ENCODE assay signal across 1 cellular context in the genomic region with DNA sequence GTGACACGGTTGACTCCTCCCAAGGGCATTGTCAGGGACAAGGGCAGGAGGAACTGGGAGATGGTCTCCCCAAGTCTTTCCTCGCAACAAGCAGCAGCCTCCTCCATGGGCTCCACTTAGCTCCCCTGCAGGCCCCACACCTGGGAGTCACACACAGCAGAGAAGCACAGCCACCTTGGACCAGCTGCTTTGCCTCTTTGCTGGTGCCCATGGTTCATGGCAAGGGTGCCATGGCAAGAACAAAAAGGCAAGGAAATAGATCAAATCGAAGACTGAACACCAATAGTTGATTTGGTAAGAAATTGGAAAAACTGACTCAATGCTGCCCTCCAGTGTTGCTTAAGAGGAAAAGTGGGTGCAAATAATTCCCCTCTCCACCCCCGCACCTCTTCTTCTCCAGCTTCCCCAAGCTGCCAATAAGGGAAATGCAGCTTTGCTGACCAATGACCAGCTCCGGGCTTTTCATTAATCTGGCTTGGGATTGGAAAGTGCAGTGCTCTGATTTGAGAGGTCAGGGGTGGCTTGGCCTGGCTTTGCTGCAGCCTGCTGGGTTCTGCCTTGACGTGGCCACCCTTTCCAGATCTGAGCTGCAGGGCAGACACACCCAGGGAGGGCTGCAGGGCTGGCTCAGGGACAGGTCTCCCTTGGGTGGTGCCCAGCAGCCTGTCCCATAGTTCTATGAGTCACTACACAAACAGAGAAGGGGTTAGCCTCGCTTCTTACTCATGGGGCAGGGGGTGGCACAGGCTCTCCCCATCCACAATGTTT.
TF ChIP-seq lines count a peak whose summit lies in the region.

No MANE protein-coding gene starts in this region.

TF ChIP-seq in GM12878, 131 proteins besides CTCF, POLR2A, EP300 and RAD21 (continued from another document and continues in another):
- TF ChIP-seq, protein P1, sequence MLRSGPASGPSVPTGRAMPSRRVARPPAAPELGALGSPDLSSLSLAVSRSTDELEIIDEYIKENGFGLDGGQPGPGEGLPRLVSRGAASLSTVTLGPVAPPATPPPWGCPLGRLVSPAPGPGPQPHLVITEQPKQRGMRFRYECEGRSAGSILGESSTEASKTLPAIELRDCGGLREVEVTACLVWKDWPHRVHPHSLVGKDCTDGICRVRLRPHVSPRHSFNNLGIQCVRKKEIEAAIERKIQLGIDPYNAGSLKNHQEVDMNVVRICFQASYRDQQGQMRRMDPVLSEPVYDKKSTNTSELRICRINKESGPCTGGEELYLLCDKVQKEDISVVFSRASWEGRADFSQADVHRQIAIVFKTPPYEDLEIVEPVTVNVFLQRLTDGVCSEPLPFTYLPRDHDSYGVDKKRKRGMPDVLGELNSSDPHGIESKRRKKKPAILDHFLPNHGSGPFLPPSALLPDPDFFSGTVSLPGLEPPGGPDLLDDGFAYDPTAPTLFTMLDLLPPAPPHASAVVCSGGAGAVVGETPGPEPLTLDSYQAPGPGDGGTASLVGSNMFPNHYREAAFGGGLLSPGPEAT (IDR thresholded peaks at IDR 0.05; ENCODE audit: low read depth): no peak
- no peak for TF ChIP-seq JUNB (IDR thresholded peaks at IDR 0.05)
- TF ChIP-seq HDAC6 (IDR thresholded peaks at IDR 0.05; ENCODE audit: unreplicated experiment): no peak
- TF ChIP-seq MTA3 (IDR thresholded peaks at IDR 0.05; ENCODE audit: borderline replicate concordance, low read length): no peak
- TF ChIP-seq ZBED1 (IDR thresholded peaks at IDR 0.05; ENCODE audit: borderline replicate concordance): no peak
- TF ChIP-seq, protein P2, sequence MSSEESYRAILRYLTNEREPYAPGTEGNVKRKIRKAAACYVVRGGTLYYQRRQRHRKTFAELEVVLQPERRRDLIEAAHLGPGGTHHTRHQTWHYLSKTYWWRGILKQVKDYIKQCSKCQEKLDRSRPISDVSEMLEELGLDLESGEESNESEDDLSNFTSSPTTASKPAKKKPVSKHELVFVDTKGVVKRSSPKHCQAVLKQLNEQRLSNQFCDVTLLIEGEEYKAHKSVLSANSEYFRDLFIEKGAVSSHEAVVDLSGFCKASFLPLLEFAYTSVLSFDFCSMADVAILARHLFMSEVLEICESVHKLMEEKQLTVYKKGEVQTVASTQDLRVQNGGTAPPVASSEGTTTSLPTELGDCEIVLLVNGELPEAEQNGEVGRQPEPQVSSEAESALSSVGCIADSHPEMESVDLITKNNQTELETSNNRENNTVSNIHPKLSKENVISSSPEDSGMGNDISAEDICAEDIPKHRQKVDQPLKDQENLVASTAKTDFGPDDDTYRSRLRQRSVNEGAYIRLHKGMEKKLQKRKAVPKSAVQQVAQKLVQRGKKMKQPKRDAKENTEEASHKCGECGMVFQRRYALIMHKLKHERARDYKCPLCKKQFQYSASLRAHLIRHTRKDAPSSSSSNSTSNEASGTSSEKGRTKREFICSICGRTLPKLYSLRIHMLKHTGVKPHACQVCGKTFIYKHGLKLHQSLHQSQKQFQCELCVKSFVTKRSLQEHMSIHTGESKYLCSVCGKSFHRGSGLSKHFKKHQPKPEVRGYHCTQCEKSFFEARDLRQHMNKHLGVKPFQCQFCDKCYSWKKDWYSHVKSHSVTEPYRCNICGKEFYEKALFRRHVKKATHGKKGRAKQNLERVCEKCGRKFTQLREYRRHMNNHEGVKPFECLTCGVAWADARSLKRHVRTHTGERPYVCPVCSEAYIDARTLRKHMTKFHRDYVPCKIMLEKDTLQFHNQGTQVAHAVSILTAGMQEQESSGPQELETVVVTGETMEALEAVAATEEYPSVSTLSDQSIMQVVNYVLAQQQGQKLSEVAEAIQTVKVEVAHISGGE (CRISPR knock-in tag; IDR thresholded peaks at IDR 0.05): no peak
- TF ChIP-seq KDM1A (IDR thresholded peaks at IDR 0.05; ENCODE audit: borderline replicate concordance): no peak
- TF ChIP-seq SMAD5 (IDR thresholded peaks at IDR 0.05; ENCODE audit: low read depth): no peak
- no peak for TF ChIP-seq PML (IDR thresholded peaks at IDR 0.05; ENCODE audit: low read length)
- TF ChIP-seq NR2F1 (conservative IDR thresholded peaks at IDR 0.05): no peak
- TF ChIP-seq, protein P3, sequence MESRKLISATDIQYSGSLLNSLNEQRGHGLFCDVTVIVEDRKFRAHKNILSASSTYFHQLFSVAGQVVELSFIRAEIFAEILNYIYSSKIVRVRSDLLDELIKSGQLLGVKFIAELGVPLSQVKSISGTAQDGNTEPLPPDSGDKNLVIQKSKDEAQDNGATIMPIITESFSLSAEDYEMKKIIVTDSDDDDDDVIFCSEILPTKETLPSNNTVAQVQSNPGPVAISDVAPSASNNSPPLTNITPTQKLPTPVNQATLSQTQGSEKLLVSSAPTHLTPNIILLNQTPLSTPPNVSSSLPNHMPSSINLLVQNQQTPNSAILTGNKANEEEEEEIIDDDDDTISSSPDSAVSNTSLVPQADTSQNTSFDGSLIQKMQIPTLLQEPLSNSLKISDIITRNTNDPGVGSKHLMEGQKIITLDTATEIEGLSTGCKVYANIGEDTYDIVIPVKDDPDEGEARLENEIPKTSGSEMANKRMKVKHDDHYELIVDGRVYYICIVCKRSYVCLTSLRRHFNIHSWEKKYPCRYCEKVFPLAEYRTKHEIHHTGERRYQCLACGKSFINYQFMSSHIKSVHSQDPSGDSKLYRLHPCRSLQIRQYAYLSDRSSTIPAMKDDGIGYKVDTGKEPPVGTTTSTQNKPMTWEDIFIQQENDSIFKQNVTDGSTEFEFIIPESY (IDR thresholded peaks at IDR 0.05): no peak
- peak; percentile 60 to 67; a peak in 3 of 4 replicates for TF ChIP-seq IKZF2 (IDR thresholded peaks at IDR 0.05)
- TF ChIP-seq HCFC1 (IDR thresholded peaks at IDR 0.05; ENCODE audit: low read length): no peak
- TF ChIP-seq, protein P4, sequence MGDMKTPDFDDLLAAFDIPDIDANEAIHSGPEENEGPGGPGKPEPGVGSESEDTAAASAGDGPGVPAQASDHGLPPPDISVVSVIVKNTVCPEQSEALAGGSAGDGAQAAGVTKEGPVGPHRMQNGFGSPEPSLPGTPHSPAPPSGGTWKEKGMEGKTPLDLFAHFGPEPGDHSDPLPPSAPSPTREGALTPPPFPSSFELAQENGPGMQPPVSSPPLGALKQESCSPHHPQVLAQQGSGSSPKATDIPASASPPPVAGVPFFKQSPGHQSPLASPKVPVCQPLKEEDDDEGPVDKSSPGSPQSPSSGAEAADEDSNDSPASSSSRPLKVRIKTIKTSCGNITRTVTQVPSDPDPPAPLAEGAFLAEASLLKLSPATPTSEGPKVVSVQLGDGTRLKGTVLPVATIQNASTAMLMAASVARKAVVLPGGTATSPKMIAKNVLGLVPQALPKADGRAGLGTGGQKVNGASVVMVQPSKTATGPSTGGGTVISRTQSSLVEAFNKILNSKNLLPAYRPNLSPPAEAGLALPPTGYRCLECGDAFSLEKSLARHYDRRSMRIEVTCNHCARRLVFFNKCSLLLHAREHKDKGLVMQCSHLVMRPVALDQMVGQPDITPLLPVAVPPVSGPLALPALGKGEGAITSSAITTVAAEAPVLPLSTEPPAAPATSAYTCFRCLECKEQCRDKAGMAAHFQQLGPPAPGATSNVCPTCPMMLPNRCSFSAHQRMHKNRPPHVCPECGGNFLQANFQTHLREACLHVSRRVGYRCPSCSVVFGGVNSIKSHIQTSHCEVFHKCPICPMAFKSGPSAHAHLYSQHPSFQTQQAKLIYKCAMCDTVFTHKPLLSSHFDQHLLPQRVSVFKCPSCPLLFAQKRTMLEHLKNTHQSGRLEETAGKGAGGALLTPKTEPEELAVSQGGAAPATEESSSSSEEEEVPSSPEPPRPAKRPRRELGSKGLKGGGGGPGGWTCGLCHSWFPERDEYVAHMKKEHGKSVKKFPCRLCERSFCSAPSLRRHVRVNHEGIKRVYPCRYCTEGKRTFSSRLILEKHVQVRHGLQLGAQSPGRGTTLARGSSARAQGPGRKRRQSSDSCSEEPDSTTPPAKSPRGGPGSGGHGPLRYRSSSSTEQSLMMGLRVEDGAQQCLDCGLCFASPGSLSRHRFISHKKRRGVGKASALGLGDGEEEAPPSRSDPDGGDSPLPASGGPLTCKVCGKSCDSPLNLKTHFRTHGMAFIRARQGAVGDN (IDR thresholded peaks at IDR 0.05): no peak
- no peak for TF ChIP-seq MEF2B (IDR thresholded peaks at IDR 0.05; ENCODE audit: partially characterized antibody, poor library complexity, severe bottlenecking)
- TF ChIP-seq MYC (IDR thresholded peaks at IDR 0.05; ENCODE audit: insufficient read depth, insufficient read length, insufficient replicate concordance, low read length, severe bottlenecking): no peak
- no peak for TF ChIP-seq TAF1 (IDR thresholded peaks at IDR 0.05; ENCODE audit: borderline replicate concordance, low read depth, low read length)
- no peak for TF ChIP-seq STAT3 (IDR thresholded peaks at IDR 0.05; ENCODE audit: low read depth, low read length)
- 0 out of 2 replicates have a peak, but pooled peaks have one; percentile 5 for TF ChIP-seq RUNX3 (IDR thresholded peaks at IDR 0.05; ENCODE audit: low read length)
- TF ChIP-seq, protein P5, sequence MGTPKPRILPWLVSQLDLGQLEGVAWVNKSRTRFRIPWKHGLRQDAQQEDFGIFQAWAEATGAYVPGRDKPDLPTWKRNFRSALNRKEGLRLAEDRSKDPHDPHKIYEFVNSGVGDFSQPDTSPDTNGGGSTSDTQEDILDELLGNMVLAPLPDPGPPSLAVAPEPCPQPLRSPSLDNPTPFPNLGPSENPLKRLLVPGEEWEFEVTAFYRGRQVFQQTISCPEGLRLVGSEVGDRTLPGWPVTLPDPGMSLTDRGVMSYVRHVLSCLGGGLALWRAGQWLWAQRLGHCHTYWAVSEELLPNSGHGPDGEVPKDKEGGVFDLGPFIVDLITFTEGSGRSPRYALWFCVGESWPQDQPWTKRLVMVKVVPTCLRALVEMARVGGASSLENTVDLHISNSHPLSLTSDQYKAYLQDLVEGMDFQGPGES (IDR thresholded peaks at IDR 0.05): no peak
- TF ChIP-seq ASH2L (IDR thresholded peaks at IDR 0.05; ENCODE audit: borderline replicate concordance, low read depth): no peak
- TF ChIP-seq, protein P6, sequence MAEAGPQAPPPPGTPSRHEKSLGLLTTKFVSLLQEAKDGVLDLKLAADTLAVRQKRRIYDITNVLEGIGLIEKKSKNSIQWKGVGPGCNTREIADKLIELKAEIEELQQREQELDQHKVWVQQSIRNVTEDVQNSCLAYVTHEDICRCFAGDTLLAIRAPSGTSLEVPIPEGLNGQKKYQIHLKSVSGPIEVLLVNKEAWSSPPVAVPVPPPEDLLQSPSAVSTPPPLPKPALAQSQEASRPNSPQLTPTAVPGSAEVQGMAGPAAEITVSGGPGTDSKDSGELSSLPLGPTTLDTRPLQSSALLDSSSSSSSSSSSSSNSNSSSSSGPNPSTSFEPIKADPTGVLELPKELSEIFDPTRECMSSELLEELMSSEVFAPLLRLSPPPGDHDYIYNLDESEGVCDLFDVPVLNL (IDR thresholded peaks at IDR 0.05; ENCODE audit: low read depth, low read length): no peak
- TF ChIP-seq NRF1 (conservative IDR thresholded peaks at IDR 0.05; ENCODE audit: low read depth, low read length): no peak
- TF ChIP-seq, protein P7, sequence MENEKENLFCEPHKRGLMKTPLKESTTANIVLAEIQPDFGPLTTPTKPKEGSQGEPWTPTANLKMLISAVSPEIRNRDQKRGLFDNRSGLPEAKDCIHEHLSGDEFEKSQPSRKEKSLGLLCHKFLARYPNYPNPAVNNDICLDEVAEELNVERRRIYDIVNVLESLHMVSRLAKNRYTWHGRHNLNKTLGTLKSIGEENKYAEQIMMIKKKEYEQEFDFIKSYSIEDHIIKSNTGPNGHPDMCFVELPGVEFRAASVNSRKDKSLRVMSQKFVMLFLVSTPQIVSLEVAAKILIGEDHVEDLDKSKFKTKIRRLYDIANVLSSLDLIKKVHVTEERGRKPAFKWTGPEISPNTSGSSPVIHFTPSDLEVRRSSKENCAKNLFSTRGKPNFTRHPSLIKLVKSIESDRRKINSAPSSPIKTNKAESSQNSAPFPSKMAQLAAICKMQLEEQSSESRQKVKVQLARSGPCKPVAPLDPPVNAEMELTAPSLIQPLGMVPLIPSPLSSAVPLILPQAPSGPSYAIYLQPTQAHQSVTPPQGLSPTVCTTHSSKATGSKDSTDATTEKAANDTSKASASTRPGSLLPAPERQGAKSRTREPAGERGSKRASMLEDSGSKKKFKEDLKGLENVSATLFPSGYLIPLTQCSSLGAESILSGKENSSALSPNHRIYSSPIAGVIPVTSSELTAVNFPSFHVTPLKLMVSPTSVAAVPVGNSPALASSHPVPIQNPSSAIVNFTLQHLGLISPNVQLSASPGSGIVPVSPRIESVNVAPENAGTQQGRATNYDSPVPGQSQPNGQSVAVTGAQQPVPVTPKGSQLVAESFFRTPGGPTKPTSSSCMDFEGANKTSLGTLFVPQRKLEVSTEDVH (IDR thresholded peaks at IDR 0.05; ENCODE audit: low read depth, partially characterized antibody): no peak
- no peak for TF ChIP-seq ZNF207 (IDR thresholded peaks at IDR 0.05; ENCODE audit: borderline replicate concordance)
- TF ChIP-seq, protein P8, sequence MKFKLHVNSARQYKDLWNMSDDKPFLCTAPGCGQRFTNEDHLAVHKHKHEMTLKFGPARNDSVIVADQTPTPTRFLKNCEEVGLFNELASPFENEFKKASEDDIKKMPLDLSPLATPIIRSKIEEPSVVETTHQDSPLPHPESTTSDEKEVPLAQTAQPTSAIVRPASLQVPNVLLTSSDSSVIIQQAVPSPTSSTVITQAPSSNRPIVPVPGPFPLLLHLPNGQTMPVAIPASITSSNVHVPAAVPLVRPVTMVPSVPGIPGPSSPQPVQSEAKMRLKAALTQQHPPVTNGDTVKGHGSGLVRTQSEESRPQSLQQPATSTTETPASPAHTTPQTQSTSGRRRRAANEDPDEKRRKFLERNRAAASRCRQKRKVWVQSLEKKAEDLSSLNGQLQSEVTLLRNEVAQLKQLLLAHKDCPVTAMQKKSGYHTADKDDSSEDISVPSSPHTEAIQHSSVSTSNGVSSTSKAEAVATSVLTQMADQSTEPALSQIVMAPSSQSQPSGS (IDR thresholded peaks at IDR 0.05; ENCODE audit: low read length): no peak
- no peak for TF ChIP-seq SRF (IDR thresholded peaks at IDR 0.05; ENCODE audit: low read depth in 2 of 2, low read length in 2 of 2)
- TF ChIP-seq, protein P9, sequence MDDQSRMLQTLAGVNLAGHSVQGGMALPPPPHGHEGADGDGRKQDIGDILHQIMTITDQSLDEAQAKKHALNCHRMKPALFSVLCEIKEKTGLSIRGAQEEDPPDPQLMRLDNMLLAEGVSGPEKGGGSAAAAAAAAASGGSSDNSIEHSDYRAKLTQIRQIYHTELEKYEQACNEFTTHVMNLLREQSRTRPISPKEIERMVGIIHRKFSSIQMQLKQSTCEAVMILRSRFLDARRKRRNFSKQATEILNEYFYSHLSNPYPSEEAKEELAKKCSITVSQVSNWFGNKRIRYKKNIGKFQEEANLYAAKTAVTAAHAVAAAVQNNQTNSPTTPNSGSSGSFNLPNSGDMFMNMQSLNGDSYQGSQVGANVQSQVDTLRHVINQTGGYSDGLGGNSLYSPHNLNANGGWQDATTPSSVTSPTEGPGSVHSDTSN (IDR thresholded peaks at IDR 0.05; ENCODE audit: insufficient replicate concordance, low read depth, low read length): no peak
- no peak for TF ChIP-seq FOXK2 (IDR thresholded peaks at IDR 0.05)
- TF ChIP-seq, protein P10, sequence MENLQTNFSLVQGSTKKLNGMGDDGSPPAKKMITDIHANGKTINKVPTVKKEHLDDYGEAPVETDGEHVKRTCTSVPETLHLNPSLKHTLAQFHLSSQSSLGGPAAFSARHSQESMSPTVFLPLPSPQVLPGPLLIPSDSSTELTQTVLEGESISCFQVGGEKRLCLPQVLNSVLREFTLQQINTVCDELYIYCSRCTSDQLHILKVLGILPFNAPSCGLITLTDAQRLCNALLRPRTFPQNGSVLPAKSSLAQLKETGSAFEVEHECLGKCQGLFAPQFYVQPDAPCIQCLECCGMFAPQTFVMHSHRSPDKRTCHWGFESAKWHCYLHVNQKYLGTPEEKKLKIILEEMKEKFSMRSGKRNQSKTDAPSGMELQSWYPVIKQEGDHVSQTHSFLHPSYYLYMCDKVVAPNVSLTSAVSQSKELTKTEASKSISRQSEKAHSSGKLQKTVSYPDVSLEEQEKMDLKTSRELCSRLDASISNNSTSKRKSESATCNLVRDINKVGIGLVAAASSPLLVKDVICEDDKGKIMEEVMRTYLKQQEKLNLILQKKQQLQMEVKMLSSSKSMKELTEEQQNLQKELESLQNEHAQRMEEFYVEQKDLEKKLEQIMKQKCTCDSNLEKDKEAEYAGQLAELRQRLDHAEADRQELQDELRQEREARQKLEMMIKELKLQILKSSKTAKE (IDR thresholded peaks at IDR 0.05; ENCODE audit: low read depth, poor library complexity, severe bottlenecking): peak; percentile 50
- TF ChIP-seq ZNF217 (IDR thresholded peaks at IDR 0.05): no peak
- TF ChIP-seq NBN (IDR thresholded peaks at IDR 0.05): 0 out of 2 replicates have a peak, but pooled peaks have one; percentile 38
